1 cellular context compared by ENCODE assay signal in genomic region chr4:168584321-168584771, GRCh38.
TF ChIP-seq lines count a peak whose summit lies in the region.

No MANE protein-coding gene starts in this region.

TF ChIP-seq in SK-N-SH, 30 proteins besides CTCF, POLR2A, EP300 and RAD21 (continued from another document):
- TF ChIP-seq MAX (IDR thresholded peaks at IDR 0.05; ENCODE audit: low read depth) (peak; percentile 51), RFX5 (IDR thresholded peaks at IDR 0.05; ENCODE audit: low read length) (no peak), EZH2phosphoT487 (IDR thresholded peaks at IDR 0.05; ENCODE audit: borderline replicate concordance, low read depth) (no peak), GATA2 (CRISPR knock-in tag; IDR thresholded peaks at IDR 0.05) (no peak), CHD2 (IDR thresholded peaks at IDR 0.05; ENCODE audit: low read length, partially characterized antibody) (no peak), MEF2A (IDR thresholded peaks at IDR 0.05; ENCODE audit: borderline replicate concordance, low read depth) (peak; percentile 69; the same call in 1 of the 2 replicates), YY1 (IDR thresholded peaks at IDR 0.05; ENCODE audit: low read depth) (0 out of 2 replicates have a peak, but pooled peaks have one; percentile 12), PBX3 (IDR thresholded peaks at IDR 0.05) (peak; percentile 88), ZBTB33 (IDR thresholded peaks at IDR 0.05; ENCODE audit: borderline replicate concordance, low read depth) (peak; percentile 29; the same call in 1 of the 2 replicates), NFIC (IDR thresholded peaks at IDR 0.05; ENCODE audit: borderline replicate concordance) (peak; percentile 81)
